Comparison of ENCODE assay signal across 9 cellular contexts in genomic region chr1:113903496-113904291, GRCh38. TPM values are rescaled to one million over a fixed set of nuclear protein-coding genes. Genes with fewer than 3 reads are reported as not detected.
DNase-seq lines count a peak whose midpoint lies in the region; ATAC-seq and TF ChIP-seq lines count a peak whose summit lies in the region.
"Had no signal": no experiment of that assay in that cellular context is flagged by ENCODE, and none has a peak within 500 bp of the region (broad histone marks: within the 10 kb centered on the region; RNA-seq: fewer than 3 reads in every experiment).

No MANE protein-coding gene starts in this region.

- peaks cover 67% of the 10 kb centered on the region for H3K36me3 Mint-ChIP-seq in CD4-positive, alpha-beta T cell (ENCODE audit: low read depth)

- TF ChIP-seq CTCF in CD4-positive, alpha-beta T cell (IDR thresholded peaks at IDR 0.05) = no peak

- H3K27ac Mint-ChIP-seq in CD4-positive, alpha-beta T cell = peak overlapping the region; percentile 98

- DNase-seq in CD4-positive, alpha-beta T cell = no peak
- DNase-seq in KBM-7 (peak; percentile 56), adipocyte (ENCODE audit: low read depth) (peak; percentile 8), left kidney (ENCODE audit: low read depth, low spot score) (peak; percentile 60), substantia nigra (lab: John Stamatoyannopoulos, UW) (peak in 1 of 49 donors; percentile 22), NCI-H1417 treated with DMSO at 0.1 percent for 48 hours (lab: John Stamatoyannopoulos, UW) (no peak), DMS153 (lab: John Stamatoyannopoulos, UW) (no peak)

- POLR2A ChIA-PET in CD4-positive, alpha-beta T cell (lab: Charles Lee) = interaction anchor here (0.6 to 5.3 kb wide), 28 partner anchors 8 to 1284 kb away, joined by 3 to 256 read pairs (median 6); partner anchors contain the start of genes CAPZA1, CSDE1, HIPK1 and LRIG2

- H3K27me3 ChIP-seq in CD4-positive, alpha-beta T cell (ENCODE audit: control insufficient read depth, insufficient read depth, low read length) = no peaks in the 10 kb centered on the region
- no peaks in the 10 kb centered on the region for H3K27me3 ChIP-seq in adipocyte (replicated peaks; ENCODE audit: control insufficient read depth, insufficient read depth, low read length)

- peak overlapping the region; percentile 89 for H3K4me3 ChIP-seq in adipocyte (ENCODE audit: low read length)

- CTCF ChIA-PET in CD4-positive, alpha-beta T cell (lab: Charles Lee) = interaction anchor here (0.9 to 6.1 kb wide), 15 partner anchors 18 to 831 kb away, joined by 3 to 60 read pairs (median 4); partner anchors contain the start of genes HIPK1 and LRIG2

- peak overlapping the region; percentile 99 for H3K4me3 Mint-ChIP-seq in CD4-positive, alpha-beta T cell

- ATAC-seq in CD4-positive, alpha-beta T cell (ENCODE audit: poor library complexity) = no peak
- no peak for ATAC-seq in GM18907 (IDR thresholded peaks at IDR 0.05; ENCODE audit: unreplicated experiment)

- in situ Hi-C loops in KBM-7 (cut with MboI; ENCODE audit: low pct_unique_long_range_greater_than_20kb, low sequenced_read_pairs) = no loop called here

- peak overlapping the region; percentile 92 for H3K9ac ChIP-seq in adipocyte (ENCODE audit: low read length)

- peaks cover 59% of the 10 kb centered on the region for H3K4me1 Mint-ChIP-seq in CD4-positive, alpha-beta T cell (ENCODE audit: low read depth)

- peaks cover 28% of the 10 kb centered on the region for H3K4me1 ChIP-seq in adipocyte (ENCODE audit: control insufficient read depth, insufficient read depth, low read length)

- H3K9me3 ChIP-seq in CD4-positive, alpha-beta T cell (ENCODE audit: control insufficient read depth, low read length) = no peaks in the 10 kb centered on the region
- H3K9me3 ChIP-seq in adipocyte (ENCODE audit: control insufficient read depth, low read length) = no peaks in the 10 kb centered on the region

- H3K36me3 ChIP-seq in adipocyte (ENCODE audit: control insufficient read depth, insufficient read depth, low read length, severe bottlenecking) = peaks cover 18% of the 10 kb centered on the region

- intact Hi-C loops in CD4-positive, alpha-beta T cell (cut with DNase I, micrococcal nuclease) = loop anchor here in 1 of 2 experiments (2.0 kb wide), 1 partner anchor 89 kb away; no protein-coding TSS in a partner anchor

- no peaks in the 10 kb centered on the region for H3K9me3 Mint-ChIP-seq in CD4-positive, alpha-beta T cell

- H3K27ac ChIP-seq in CD4-positive, alpha-beta T cell (ENCODE audit: low read depth, low read length) = peak overlapping the region; percentile 89
- peak overlapping the region; percentile 97 for H3K27ac ChIP-seq in substantia nigra (ENCODE audit: low read depth, low read length, poor library complexity, severe bottlenecking)

- no peaks in the 10 kb centered on the region for H3K27me3 Mint-ChIP-seq in CD4-positive, alpha-beta T cell

RNA-seq across cellular contexts. Expression of gene AP4B1, which starts 0.9 kb away (rescaled TPM):
- total RNA-seq in CD4-positive, alpha-beta T cell = 10 to 100 TPM; 44.1 to 48.0 TPM

RNA-seq across cellular contexts. Expression of gene DCLRE1B, which starts 1.4 kb away (rescaled TPM):
- 1 to 10 TPM; 6.4 to 6.8 TPM for total RNA-seq in CD4-positive, alpha-beta T cell

RNA-seq across cellular contexts. Expression of gene BCL2L15, which starts 16.3 kb away (rescaled TPM):
- total RNA-seq in CD4-positive, alpha-beta T cell = 1 to 10 TPM; 1.2 to 1.5 TPM
- total RNA-seq: SK-MEL-5 had no signal

RNA-seq across cellular contexts. Expression of gene HIPK1, which starts 25.4 kb away (rescaled TPM):
- 100 to 1,000 TPM; 245 to 251 TPM for total RNA-seq in CD4-positive, alpha-beta T cell

RNA-seq across cellular contexts. Expression of gene PTPN22, which starts 32.2 kb away (rescaled TPM):
- total RNA-seq in CD4-positive, alpha-beta T cell = 10 to 100 TPM; 28.3 to 30.2 TPM

Comparison
In these comparisons a context has a peak if more than half of its experiments do, and no peak if none do; other contexts are left out.
1. DNase-seq: peak in KBM-7 (single experiment), adipocyte (single experiment) and left kidney (single experiment); none in CD4-positive, alpha-beta T cell (0 of 10), NCI-H1417 treated with DMSO at 0.1 percent for 48 hours (single experiment) and DMS153 (single experiment).